In the genomic region with DNA sequence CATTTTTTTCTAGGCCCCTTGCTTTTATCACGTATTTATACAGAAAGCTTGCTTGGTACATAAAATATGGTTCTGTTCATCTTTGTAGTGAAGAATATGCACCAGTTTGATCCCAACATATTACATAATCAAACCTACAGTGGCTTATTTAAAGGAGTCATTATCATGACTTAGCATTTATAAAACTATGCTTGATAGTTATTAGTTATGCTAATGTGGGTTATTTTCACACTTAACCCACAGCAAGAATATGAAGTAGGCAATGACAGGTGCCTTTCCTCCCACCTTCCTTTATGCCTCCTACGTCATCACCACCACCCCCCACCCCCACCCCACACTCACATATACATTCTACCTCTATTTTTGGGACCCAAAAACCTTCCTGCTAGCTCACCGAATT, we compare ENCODE assay signal across 11 cellular contexts. TPM values are rescaled to one million over a fixed set of nuclear protein-coding genes. Genes with fewer than 3 reads are reported as not detected.
DNase-seq lines count a peak whose midpoint lies in the region; ATAC-seq and TF ChIP-seq lines count a peak whose summit lies in the region.
"Had no signal": no experiment of that assay in that cellular context is flagged by ENCODE, and none has a peak within 500 bp of the region (broad histone marks: within the 10 kb centered on the region; RNA-seq: fewer than 3 reads in every experiment).

No MANE protein-coding gene starts in this region.

- TF ChIP-seq POLR2A in prostate gland (IDR thresholded peaks at IDR 0.05): no peak

- no peak for DNase-seq in CD4-positive, CD25-positive, alpha-beta regulatory T cell
- DNase-seq in caudate nucleus (lab: John Stamatoyannopoulos, UW): peak in 11 of 61 donors; percentile 10 to 72 (median 46)
- DNase-seq in prostate gland (ENCODE audit: low spot score): no peak
- no peak for DNase-seq in RKO (ENCODE audit: low spot score)
- DNase-seq in T1000 (lab: John Stamatoyannopoulos, UW): no peak
- DNase-seq: DMS53, NCI-H146 had no signal

- peak overlapping the region; percentile 83 for H3K4me3 ChIP-seq in CD4-positive, CD25-positive, alpha-beta regulatory T cell (ENCODE audit: low read depth, low read length)
- H3K4me3 ChIP-seq in prostate gland: no peak overlapping the region

- H3K27me3 ChIP-seq in CD4-positive, CD25-positive, alpha-beta regulatory T cell (ENCODE audit: control insufficient read depth, insufficient read depth, low read length): no peaks in the 10 kb centered on the region
- H3K27me3 ChIP-seq in prostate gland (replicated peaks; ENCODE audit: insufficient read depth): no peaks in the 10 kb centered on the region

- peak overlapping the region; percentile 75 for H3K27ac ChIP-seq in CD4-positive, CD25-positive, alpha-beta regulatory T cell (ENCODE audit: insufficient read depth, low read length, poor library complexity, severe bottlenecking)
- H3K27ac ChIP-seq in caudate nucleus (ENCODE audit: low read depth, low read length): peak overlapping the region; percentile 84
- H3K27ac ChIP-seq in prostate gland: peak overlapping the region; percentile 10 to 32

- no peaks in the 10 kb centered on the region for H3K9me3 Mint-ChIP-seq in CD4-positive, CD25-positive, alpha-beta regulatory T cell
- no peaks in the 10 kb centered on the region for H3K9me3 Mint-ChIP-seq in IgD-negative memory B cell

- no peak for TF ChIP-seq CTCF in prostate gland (IDR thresholded peaks at IDR 0.05)

- intact Hi-C loops in prostate gland (cut with DNase I): no loop called here

- H3K4me3 Mint-ChIP-seq in CD4-positive, CD25-positive, alpha-beta regulatory T cell: peak overlapping the region; percentile 60 to 81 (median 68)
- H3K4me3 Mint-ChIP-seq in IgD-negative memory B cell: peak overlapping the region in 2 of 4 donors; percentile 68 to 91

- peaks cover 52% of the 10 kb centered on the region for H3K36me3 Mint-ChIP-seq in CD4-positive, CD25-positive, alpha-beta regulatory T cell
- peaks cover 13% of the 10 kb centered on the region for H3K36me3 Mint-ChIP-seq in IgD-negative memory B cell

- H3K9me3 ChIP-seq in CD4-positive, CD25-positive, alpha-beta regulatory T cell (ENCODE audit: control insufficient read depth in 2 of 2, low read length in 2 of 2): no peaks in the 10 kb centered on the region
- no peaks in the 10 kb centered on the region for H3K9me3 ChIP-seq in prostate gland

- no peak for ATAC-seq in CD4-positive, CD25-positive, alpha-beta regulatory T cell (ENCODE audit: low read depth in 2 of 2)
- ATAC-seq in HG03565 (IDR thresholded peaks at IDR 0.05; ENCODE audit: unreplicated experiment): no peak
- ATAC-seq in GM21529 (IDR thresholded peaks at IDR 0.05; ENCODE audit: unreplicated experiment): no peak
- ATAC-seq: Panc1 had no signal

- WGBS in prostate gland: 61% methylated on average over 3 of the region's 3 CpGs

- peaks cover 70% of the 10 kb centered on the region for H3K36me3 ChIP-seq in CD4-positive, CD25-positive, alpha-beta regulatory T cell (ENCODE audit: control insufficient read depth, insufficient read depth, low read length)
- peaks cover 8 to 10% of the 10 kb centered on the region in 2 donors for H3K36me3 ChIP-seq in prostate gland

- peaks cover 97% of the 10 kb centered on the region for H3K4me1 ChIP-seq in CD4-positive, CD25-positive, alpha-beta regulatory T cell (ENCODE audit: control insufficient read depth, insufficient read depth, low read length, poor library complexity, severe bottlenecking)
- H3K4me1 ChIP-seq in prostate gland (replicated peaks): no peaks in the 10 kb centered on the region

- H3K4me1 Mint-ChIP-seq in CD4-positive, CD25-positive, alpha-beta regulatory T cell: peaks cover 39 to 94% (median 80%) of the 10 kb centered on the region in 4 donors
- H3K4me1 Mint-ChIP-seq in IgD-negative memory B cell: peaks cover 66 to 87% (median 70%) of the 10 kb centered on the region in 3 donors

- H3K27ac Mint-ChIP-seq in CD4-positive, CD25-positive, alpha-beta regulatory T cell: peak overlapping the region; percentile 70 to 90 (median 88)
- peak overlapping the region; percentile 67 to 90 (median 86) for H3K27ac Mint-ChIP-seq in IgD-negative memory B cell

- H3K27me3 Mint-ChIP-seq in CD4-positive, CD25-positive, alpha-beta regulatory T cell: no peaks in the 10 kb centered on the region
- H3K27me3 Mint-ChIP-seq in IgD-negative memory B cell: no peaks in the 10 kb centered on the region

RNA-seq across cellular contexts. Expression of gene CAP1, which starts 19.8 kb away (rescaled TPM):
- total RNA-seq in CD4-positive, CD25-positive, alpha-beta regulatory T cell: 322 TPM
- 100 to 1,000 TPM; 608 to 806 (median 709) TPM for polyA plus RNA-seq in CD4-positive, CD25-positive, alpha-beta regulatory T cell
- polyA plus RNA-seq in IgD-negative memory B cell: 424 TPM
- total RNA-seq in prostate gland: 100 to 1,000 TPM; 128 to 187 TPM

RNA-seq across cellular contexts. Expression of gene PPT1, which starts 36.7 kb away (rescaled TPM):
- total RNA-seq in CD4-positive, CD25-positive, alpha-beta regulatory T cell: 44.2 TPM
- 100 to 1,000 TPM; 173 to 219 (median 201) TPM for polyA plus RNA-seq in CD4-positive, CD25-positive, alpha-beta regulatory T cell
- 107 TPM for polyA plus RNA-seq in IgD-negative memory B cell
- total RNA-seq in prostate gland: 100 to 1,000 TPM in 1 of 2 donors, 10 to 100 TPM in 1; 86.2 to 126 TPM

Comparison
In these comparisons a context has a peak if more than half of its experiments do, and no peak if none do; other contexts are left out.
1. H3K27ac ChIP-seq: peak in every context shown above with its lines; median percentile 84 in caudate nucleus; 75 in CD4-positive, CD25-positive, alpha-beta regulatory T cell; 21 in prostate gland.